ENCODE assay signal across 26 cellular contexts in genomic region chr11:20059587-20060021, GRCh38.
A peak's percentile ranks its signal among the peaks of the same experiment; 100 is the strongest.
DNase-seq lines count a peak whose midpoint lies in the region; ATAC-seq and TF ChIP-seq lines count a peak whose summit lies in the region.
"Had no signal": no experiment of that assay in that cellular context is flagged by ENCODE, and none has a peak within 500 bp of the region (broad histone marks: within the 10 kb centered on the region; RNA-seq: fewer than 3 reads in every experiment).

No MANE protein-coding gene starts in this region.

- TF ChIP-seq POLR2A in esophagus squamous epithelium (IDR thresholded peaks at IDR 0.05) = no peak
- TF ChIP-seq POLR2A in esophagus muscularis mucosa (IDR thresholded peaks at IDR 0.05; ENCODE audit: low read depth) = no peak

- no peak for TF ChIP-seq EP300 in esophagus muscularis mucosa (IDR thresholded peaks at IDR 0.05)

- peaks cover 9 to 83% (median 49%) of the 10 kb centered on the region in 3 donors for H3K4me1 ChIP-seq in esophagus squamous epithelium
- H3K4me1 ChIP-seq in trophoblast cell (ENCODE audit: control insufficient read depth in 1 of 2, insufficient read depth in 2 of 2, low read length in 2 of 2) = peaks cover 11 to 14% of the 10 kb centered on the region in 2 experiments
- peaks cover 25 to 44% (median 42%) of the 10 kb centered on the region in 4 donors for H3K4me1 ChIP-seq in esophagus muscularis mucosa
- H3K4me1 ChIP-seq: neural progenitor cell, pancreas, SJSA1, spleen had no signal

- no peak overlapping the region for H3K9ac ChIP-seq in trophoblast cell (ENCODE audit: low read length)
- H3K9ac ChIP-seq: neural progenitor cell had no signal

- H3K27ac ChIP-seq in esophagus squamous epithelium (peak overlapping the region; percentile 42 to 75 (median 56)), trophoblast cell (ENCODE audit: low read depth, low read length) (peak overlapping the region; percentile 59), esophagus muscularis mucosa (replicated peaks in 1 of 4) (no peak overlapping the region)
- H3K27ac ChIP-seq: coronary artery, gastroesophageal sphincter, neural progenitor cell, pancreas, SJSA1, spleen, WERI-Rb-1 had no signal

- H2BK120ac ChIP-seq in trophoblast cell (ENCODE audit: insufficient read depth, low read length, poor library complexity) = no peak overlapping the region

- H4K12ac ChIP-seq in trophoblast cell (ENCODE audit: low read depth, low read length) = no peak overlapping the region

- no peak overlapping the region for H4K8ac ChIP-seq in trophoblast cell (ENCODE audit: low read depth, low read length)

- H3K27me3 ChIP-seq in esophagus squamous epithelium (no peaks in the 10 kb centered on the region), trophoblast cell (ENCODE audit: insufficient read depth, low read length) (no peaks in the 10 kb centered on the region), esophagus muscularis mucosa (no peaks in the 10 kb centered on the region)
- H3K27me3 ChIP-seq: gastroesophageal sphincter, neural progenitor cell, pancreas, SJSA1, spleen had no signal

- TF ChIP-seq CTCF in esophagus squamous epithelium (IDR thresholded peaks at IDR 0.05) (no peak), GM13976 (IDR thresholded peaks at IDR 0.05; ENCODE audit: borderline replicate concordance, control extremely low read depth, extremely low read depth, insufficient read depth, missing control alignments) (no peak), esophagus muscularis mucosa (IDR thresholded peaks at IDR 0.05) (no peak)

- no peak overlapping the region for H2AFZ ChIP-seq in trophoblast cell (ENCODE audit: insufficient read depth, low read length, poor library complexity)
- H2AFZ ChIP-seq: neural progenitor cell had no signal

- H3K4me2 ChIP-seq in trophoblast cell (ENCODE audit: low read length) = no peak overlapping the region
- H3K4me2 ChIP-seq: neural progenitor cell had no signal

- no peak overlapping the region for H3K4ac ChIP-seq in trophoblast cell (ENCODE audit: low read depth, low read length)

- WGBS in esophagus squamous epithelium, 2 donors = 48 to 69% methylated on average over 4 of the region's 4 CpGs
- no CpG with 5 or more reads among the region's 4 CpGs for WGBS in trophoblast cell (ENCODE audit: extremely low coverage, insufficient coverage, insufficient read length)
- 95% methylated on average over 4 of the region's 4 CpGs for WGBS in esophagus muscularis mucosa

- ATAC-seq in HG02885 (IDR thresholded peaks at IDR 0.05; ENCODE audit: poor library complexity, unreplicated experiment) (peak; percentile 56), GM21717 (IDR thresholded peaks at IDR 0.05; ENCODE audit: unreplicated experiment) (no peak)
- ATAC-seq: gastroesophageal sphincter had no signal

- H3K4me3 ChIP-seq in esophagus squamous epithelium (no peak overlapping the region), trophoblast cell (ENCODE audit: low read depth, low read length) (no peak overlapping the region), esophagus muscularis mucosa (no peak overlapping the region)
- H3K4me3 ChIP-seq: coronary artery, gastroesophageal sphincter, neural progenitor cell, pancreas, SJSA1, spleen had no signal

- H2BK12ac ChIP-seq in trophoblast cell (ENCODE audit: low read length) = no peak overlapping the region

- no peak overlapping the region for H2AK5ac ChIP-seq in trophoblast cell (ENCODE audit: low read length)

- H3K79me1 ChIP-seq in trophoblast cell (ENCODE audit: low read length) = peaks cover 10% of the 10 kb centered on the region

- H4K91ac ChIP-seq in trophoblast cell (ENCODE audit: low read depth, low read length) = no peak overlapping the region

- intact Hi-C loops in esophagus squamous epithelium (cut with DNase I) (no loop called here), esophagus muscularis mucosa (cut with DNase I) (loop anchor here (5.0 kb wide), 1 partner anchor 107 kb away; no protein-coding TSS in a partner anchor)

- no peak overlapping the region for H3K18ac ChIP-seq in trophoblast cell (ENCODE audit: low read length)

- H3K9me3 ChIP-seq in esophagus squamous epithelium (no peaks in the 10 kb centered on the region), trophoblast cell (ENCODE audit: insufficient read depth, low read depth, low read length) (no peaks in the 10 kb centered on the region), esophagus muscularis mucosa (no peaks in the 10 kb centered on the region)
- H3K9me3 ChIP-seq: gastroesophageal sphincter, pancreas, SJSA1, spleen had no signal

- peak overlapping the region; percentile 27 for H2BK5ac ChIP-seq in trophoblast cell (ENCODE audit: low read depth, low read length, poor library complexity)

- in situ Hi-C loops in GM13976 (cut with MboI; ENCODE audit: low sequenced_read_pairs, unreplicated experiment) = no loop called here

- DNase-seq in amniotic epithelial cell (ENCODE audit: low read depth) = peak; percentile 44
- no peak for DNase-seq in esophagus squamous epithelium (lab: John Stamatoyannopoulos, UW)
- DNase-seq in trophoblast cell = peak; percentile 74 to 86
- no peak for DNase-seq in GM13976 (ENCODE audit: low spot score)
- no peak for DNase-seq in esophagus muscularis mucosa (ENCODE audit: extremely low spot score)
- DNase-seq in germinal center (ENCODE audit: low spot score) = no peak
- DNase-seq: activated CD4-positive, alpha-beta T cell treated with anti-CD3 and anti-CD28 coated beads for 48 hours; activated T-cell treated with anti-CD3 and anti-CD28 coated beads for 4 hours; DMS 273 treated with DMSO at 0.1 percent for 48 hours; effector CD8-positive, alpha-beta T cell; erythroblast; hippocampal formation; left cardiac atrium; mesenchymal stem cell; NCI-H146; NCI-H748 treated with DMSO at 0.1 percent for 48 hours; pancreas; spleen; stimulated activated CD4-positive, alpha-beta T cell treated with anti-CD3 and anti-CD28 coated beads, Interleukin-2, amount 100 ng/mL, for 48 hours; WERI-Rb-1 had no signal

- H3K23ac ChIP-seq in trophoblast cell (ENCODE audit: low read length) = no peak overlapping the region

- H3K36me3 ChIP-seq in esophagus squamous epithelium (peaks cover 0 to 66% (median 7%) of the 10 kb centered on the region in 3 donors), trophoblast cell (ENCODE audit: control insufficient read depth in 1 of 2, insufficient read depth in 2 of 2, low read length in 2 of 2) (peaks cover 15 to 48% of the 10 kb centered on the region in 2 experiments), esophagus muscularis mucosa (peaks cover 9 to 95% (median 36%) of the 10 kb centered on the region in 4 donors)

- no peak overlapping the region for H3K14ac ChIP-seq in trophoblast cell (ENCODE audit: low read length)

- no peaks in the 10 kb centered on the region for H3K79me2 ChIP-seq in trophoblast cell (ENCODE audit: control insufficient read depth, insufficient read depth, low read length, poor library complexity)

Comparison
In these comparisons a context has a peak if more than half of its experiments do, and no peak if none do; other contexts are left out.
1. DNase-seq: peak in amniotic epithelial cell (single experiment) and trophoblast cell (2 of 2); none in esophagus squamous epithelium (single experiment), GM13976 (single experiment), esophagus muscularis mucosa (single experiment) and germinal center (single experiment).
2. H3K27ac ChIP-seq: peak in esophagus squamous epithelium (4 of 4) and trophoblast cell (single experiment); none in esophagus muscularis mucosa (0 of 4).